Comparison of ENCODE assay signal across 20 cellular contexts in the genomic region with DNA sequence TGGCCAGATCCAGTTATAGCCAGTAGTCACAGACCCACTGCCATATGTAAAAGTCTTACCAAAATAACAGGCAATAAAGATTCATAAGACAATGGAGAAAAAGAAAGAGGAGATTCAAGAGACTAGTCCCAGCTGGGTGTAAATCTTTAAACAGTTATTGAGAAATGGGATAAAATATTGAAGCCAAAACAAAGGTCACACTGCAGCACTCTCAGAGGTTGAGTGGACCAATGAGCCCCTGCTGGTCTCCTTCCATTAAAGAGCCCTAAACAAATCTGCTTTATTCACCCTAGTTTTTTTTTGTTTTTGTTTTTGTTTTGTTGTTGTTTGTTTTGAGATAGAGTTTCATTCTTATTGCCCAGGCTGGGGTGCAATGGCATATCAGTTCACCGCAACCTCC.
"Had no signal": no experiment of that assay in that cellular context is flagged by ENCODE, and none has a peak within 500 bp of the region (broad histone marks: within the 10 kb centered on the region; RNA-seq: fewer than 3 reads in every experiment).

No MANE protein-coding gene starts in this region.

- H3K36me3 ChIP-seq: left lung, ovary, sigmoid colon, spleen, suprapubic skin, thoracic aorta, tibial artery, upper lobe of right lung had no signal

- H3K27ac ChIP-seq: left lung, ovary, sigmoid colon, spleen, suprapubic skin, thoracic aorta, tibial artery, upper lobe of right lung had no signal

- DNase-seq: hippocampal formation; left cardiac atrium; left lung; mesendoderm; naive B cell; natural killer cell; ovary; retina; right cardiac atrium; sigmoid colon; small intestine; spleen; stimulated activated CD4-positive, alpha-beta T cell treated with anti-CD3 and anti-CD28 coated beads, Interleukin-4, amount 100 ng/mL, for 24 hours; stimulated activated naive CD4-positive, alpha-beta T cell; tibial artery; trophoblast cell; upper lobe of right lung had no signal

- H3K4me1 ChIP-seq: tibial artery, upper lobe of right lung had no signal

- H3K4me3 ChIP-seq: left lung, lung, ovary, sigmoid colon, spleen, suprapubic skin, thoracic aorta, tibial artery, upper lobe of right lung had no signal

- ATAC-seq: left cardiac atrium, left lung, natural killer cell, right cardiac atrium, upper lobe of right lung had no signal

- H3K27me3 ChIP-seq: left lung, ovary, sigmoid colon, spleen, suprapubic skin, tibial artery, upper lobe of right lung had no signal

- H3K9me3 ChIP-seq: left lung, ovary, sigmoid colon, spleen, suprapubic skin, thoracic aorta, tibial artery, upper lobe of right lung had no signal
